Comparison of ENCODE assay signal across 9 cellular contexts in the genomic region with DNA sequence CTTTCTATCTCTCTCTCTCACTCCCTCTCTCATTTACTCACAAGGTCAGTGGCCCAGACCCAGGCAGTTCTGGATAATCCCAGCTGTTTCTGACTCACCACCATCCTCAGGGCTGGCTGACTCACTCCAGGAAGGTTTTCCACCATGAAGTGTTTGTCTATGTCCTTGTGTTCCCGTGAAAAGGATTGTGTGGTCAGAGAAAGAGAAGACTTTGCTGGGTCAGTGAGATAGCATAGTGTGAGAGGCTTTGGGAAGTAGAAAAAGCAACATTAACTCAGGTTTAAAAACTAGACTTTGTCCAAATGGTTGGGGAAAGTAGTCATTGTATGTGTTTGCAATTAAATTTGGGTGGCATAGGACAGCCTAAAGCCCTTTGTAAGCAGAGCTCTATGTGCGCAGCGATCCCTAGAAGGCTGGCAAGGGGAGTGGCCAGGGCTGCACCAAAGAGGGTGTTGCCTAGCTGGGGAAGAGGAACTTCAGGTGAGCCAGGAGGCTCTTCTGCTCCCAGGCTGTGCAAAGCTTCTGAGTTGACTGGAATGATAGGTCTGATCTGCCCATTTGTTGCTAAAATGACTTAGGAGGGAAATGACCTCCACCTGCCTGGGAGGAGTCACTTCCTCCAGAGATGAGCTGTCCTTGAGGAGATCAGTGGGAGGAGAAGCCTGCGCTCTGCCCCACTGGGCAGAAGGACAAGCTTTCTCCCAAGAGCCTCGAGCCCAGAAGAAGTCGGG. TPM values are rescaled to one million over a fixed set of nuclear protein-coding genes. Genes with fewer than 3 reads are reported as not detected.
DNase-seq lines count a peak whose midpoint lies in the region; ATAC-seq and TF ChIP-seq lines count a peak whose summit lies in the region.
"Had no signal": no experiment of that assay in that cellular context is flagged by ENCODE, and none has a peak within 500 bp of the region (broad histone marks: within the 10 kb centered on the region; RNA-seq: fewer than 3 reads in every experiment).

No MANE protein-coding gene starts in this region.

- H2AFZ ChIP-seq in smooth muscle cell (ENCODE audit: low read depth), result no peak overlapping the region

- peak; percentile 80 for DNase-seq in HPDE6-E6E7 (ENCODE audit: extremely low spot score)
- DNase-seq in SW 1271 (lab: John Stamatoyannopoulos, UW), result peak; percentile 55 to 85
- DNase-seq in heart right ventricle, result peak; percentile 35 to 67
- DNase-seq in smooth muscle cell (lab: John Stamatoyannopoulos, UW; ENCODE audit: unreplicated experiment), result no peak
- DNase-seq in NCI-H1105 treated with DMSO at 0.1 percent for 48 hours (lab: John Stamatoyannopoulos, UW), result no peak
- no peak for DNase-seq in hippocampal formation (lab: John Stamatoyannopoulos, UW)
- no peak for DNase-seq in GM13976 (ENCODE audit: low spot score)
- DNase-seq: activated naive CD8-positive, alpha-beta T cell treated with anti-CD3 and anti-CD28 coated beads, Interleukin-2, amount 10 ng/mL, durations not matched to agents 7 days and 5 days had no signal

- H3K9me3 ChIP-seq in heart right ventricle, result no peaks in the 10 kb centered on the region
- no peaks in the 10 kb centered on the region for H3K9me3 ChIP-seq in smooth muscle cell (replicated peaks; ENCODE audit: low read depth)

- peaks cover 33% of the 10 kb centered on the region for H3F3A ChIP-seq in smooth muscle cell (ENCODE audit: low read depth)

- H3K27ac ChIP-seq in 22Rv1, result peak overlapping the region; percentile 63
- H3K27ac ChIP-seq in heart right ventricle, result peak overlapping the region; percentile 3 to 99 (median 78)
- H3K27ac ChIP-seq in smooth muscle cell (ENCODE audit: low read depth), result peak overlapping the region; percentile 96

- H3K4me1 ChIP-seq in heart right ventricle, result peaks cover 17 to 72% (median 67%) of the 10 kb centered on the region in 9 donors
- peaks cover 9% of the 10 kb centered on the region for H3K4me1 ChIP-seq in smooth muscle cell (ENCODE audit: low read depth)

- intact Hi-C loops in heart right ventricle (cut with DNase I), result loop anchor here in 5 of 10 donors (5.0 to 10.0 kb wide), 4 partner anchors 40 to 627 kb away; a partner anchor contains a TSS

- WGBS in heart right ventricle, 2 donors, result 48 to 50% methylated on average over 6 of the region's 6 CpGs
- WGBS in smooth muscle cell (ENCODE audit: low lambda C conversion rate), result 18% methylated on average over 6 of the region's 6 CpGs

- peak; percentile 71 to 90 (median 80) for ATAC-seq in heart right ventricle

- TF ChIP-seq CTCF in 22Rv1 (IDR thresholded peaks at IDR 0.05) (no peak), heart right ventricle (IDR thresholded peaks at IDR 0.05) (no peak), smooth muscle cell (IDR thresholded peaks at IDR 0.05; ENCODE audit: borderline replicate concordance, insufficient read depth, poor library complexity, severe bottlenecking) (no peak), GM13976 (IDR thresholded peaks at IDR 0.05; ENCODE audit: borderline replicate concordance, control extremely low read depth, extremely low read depth, insufficient read depth, missing control alignments) (no peak)

- no peak overlapping the region for H3K4me3 ChIP-seq in heart right ventricle
- H3K4me3 ChIP-seq in smooth muscle cell, result no peak overlapping the region

- H3K36me3 ChIP-seq in heart right ventricle (no peaks in the 10 kb centered on the region), smooth muscle cell (ENCODE audit: low read depth) (no peaks in the 10 kb centered on the region)

- peaks cover 3% of the 10 kb centered on the region for H3K79me2 ChIP-seq in smooth muscle cell (ENCODE audit: low read depth)

- H3K27me3 ChIP-seq in heart right ventricle, result no peaks in the 10 kb centered on the region
- no peaks in the 10 kb centered on the region for H3K27me3 ChIP-seq in smooth muscle cell (ENCODE audit: low read depth)

- H3K9ac ChIP-seq in smooth muscle cell (ENCODE audit: low read depth), result peak overlapping the region; percentile 38

- in situ Hi-C loops in GM13976 (cut with MboI; ENCODE audit: low sequenced_read_pairs, unreplicated experiment), result no loop called here

- H4K20me1 ChIP-seq in smooth muscle cell (ENCODE audit: low read depth), result no peaks in the 10 kb centered on the region

- peak overlapping the region; percentile 55 for H3K4me2 ChIP-seq in smooth muscle cell

RNA-seq across cellular contexts. Expression of a gene that starts 4.9 kb away (rescaled TPM):
- total RNA-seq in heart right ventricle (100 to 1,000 TPM in 1 of 10 donors, 10 to 100 TPM in 9; 65.6 to 104 (median 77.6) TPM), smooth muscle cell (213 and 229 TPM in 2 replicates)
- polyA plus RNA-seq in heart right ventricle (100 to 1,000 TPM in 1 of 2 donors, 10 to 100 TPM in 1; 62.4 to 107 TPM), smooth muscle cell (182 and 210 TPM in 2 replicates)

RNA-seq across cellular contexts. Expression of a gene that starts 41.9 kb away (rescaled TPM):
- total RNA-seq in heart right ventricle (not detected), smooth muscle cell (not detected in 2 replicates)
- polyA plus RNA-seq in heart right ventricle (under 1 TPM in 1 of 2 donors, not detected in 1; 0.10 TPM), smooth muscle cell (0.74 TPM in 1 of 2 replicates, not detected in the other)

Comparison
In these comparisons a context has a peak if more than half of its experiments do, and no peak if none do; other contexts are left out.
1. DNase-seq: peak in HPDE6-E6E7 (single experiment), SW 1271 (2 of 2) and heart right ventricle (2 of 2); none in smooth muscle cell (single experiment), NCI-H1105 treated with DMSO at 0.1 percent for 48 hours (single experiment), hippocampal formation (0 of 2) and GM13976 (single experiment).
2. Peak in every context shown above with its lines, with median percentiles within 50 percentile points of each other: H3K27ac ChIP-seq.